17 cellular contexts compared by ENCODE assay signal in the genomic region with DNA sequence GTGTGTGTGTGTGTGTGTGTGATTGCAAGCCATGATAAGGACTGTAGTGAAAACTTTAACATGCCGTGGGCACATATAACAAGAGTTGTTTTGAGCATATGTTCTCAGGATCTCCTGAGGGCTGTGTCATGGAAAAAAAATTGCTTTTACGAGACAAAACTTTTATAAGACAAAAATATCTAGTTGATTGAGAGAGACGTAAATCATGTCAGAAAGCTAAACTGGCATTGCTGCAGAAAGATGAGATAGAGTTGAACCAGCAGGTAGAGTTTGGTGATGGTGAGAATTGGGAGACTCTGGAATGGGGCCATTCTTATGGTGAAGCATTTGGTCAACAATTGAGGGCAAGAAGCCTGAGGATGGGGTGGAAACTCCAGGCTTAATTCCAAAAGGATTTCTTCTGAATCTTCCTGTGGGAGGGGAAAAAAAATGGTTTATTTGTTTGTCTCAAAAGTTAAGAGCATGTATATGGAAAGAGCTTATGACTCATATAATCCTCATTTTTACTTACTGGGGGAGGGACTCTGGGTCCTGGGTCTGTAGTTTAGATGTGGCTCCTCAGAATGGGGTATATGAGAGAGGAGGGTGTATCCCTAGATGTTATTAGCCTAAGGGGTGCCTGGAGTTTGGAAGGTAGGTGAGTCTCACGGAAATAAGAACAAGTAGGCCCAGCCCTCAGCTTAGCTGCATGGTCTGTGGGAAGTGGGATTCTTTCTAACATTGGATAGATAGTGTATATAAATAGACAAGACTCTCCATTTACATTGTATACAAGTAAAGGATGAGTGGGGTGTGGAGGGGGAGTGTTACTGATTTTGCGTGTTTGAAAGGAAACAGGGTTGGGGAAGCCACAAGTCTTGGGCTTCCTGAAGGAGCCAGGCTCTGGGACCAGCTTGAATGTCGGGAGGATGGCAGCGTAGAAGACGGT. TPM values are rescaled to one million over a fixed set of nuclear protein-coding genes. Genes with fewer than 3 reads are reported as not detected.
DNase-seq lines count a peak whose midpoint lies in the region; ATAC-seq and TF ChIP-seq lines count a peak whose summit lies in the region.
"Had no signal": no experiment of that assay in that cellular context is flagged by ENCODE, and none has a peak within 500 bp of the region (broad histone marks: within the 10 kb centered on the region; RNA-seq: fewer than 3 reads in every experiment).

No MANE protein-coding gene starts in this region.

- DNase-seq in activated naive CD4-positive, alpha-beta T cell treated with anti-CD3 and anti-CD28 coated beads, Interleukin-2, amount 50 U/mL, for 16 hours = no peak
- DNase-seq in WERI-Rb-1 = no peak
- no peak for DNase-seq in stimulated activated naive CD8-positive, alpha-beta T cell treated with anti-CD3 and anti-CD28 coated beads, Interleukin-15, amount 100 ng/mL, for 72 hours
- DNase-seq in NCI-H1930 (lab: John Stamatoyannopoulos, UW) = no peak
- no peak for DNase-seq in NCI-H345 (lab: John Stamatoyannopoulos, UW)
- DNase-seq: activated B cell treated with CpG ODN at 0.5 μM for 24 hours; DMS 273 treated with DMSO at 0.1 percent for 48 hours; effector CD4-positive, alpha-beta T cell; gastrocnemius medialis; KG1; NCI-H1436 treated with DMSO at 0.1 percent for 48 hours; stomach had no signal

- no peak overlapping the region for H3K4me3 ChIP-seq in WERI-Rb-1 (ENCODE audit: low read depth, low read length)
- H3K4me3 ChIP-seq: gastrocnemius medialis, stomach had no signal

- H3K27ac ChIP-seq in WERI-Rb-1 = peak overlapping the region; percentile 28; the same call in 1 of the 2 replicates
- H3K27ac ChIP-seq: gastrocnemius medialis, stomach had no signal

- no peaks in the 10 kb centered on the region for H3K9me3 ChIP-seq in WERI-Rb-1 (ENCODE audit: severe bottlenecking)
- H3K9me3 ChIP-seq: gastrocnemius medialis, stomach had no signal

- H3K9me3 Mint-ChIP-seq in activated naive CD4-positive, alpha-beta T cell treated with anti-CD3 and anti-CD28 coated beads, Interleukin-2, amount 50 U/mL, for 24 hours = no peaks in the 10 kb centered on the region
- no peaks in the 10 kb centered on the region for H3K9me3 Mint-ChIP-seq in stimulated activated naive CD8-positive, alpha-beta T cell treated with anti-CD3 and anti-CD28 coated beads, Interleukin-15, amount 100 ng/mL, for 72 hours
- H3K9me3 Mint-ChIP-seq: activated B cell treated with CpG ODN at 0.5 μM for 24 hours had no signal

- H3K4me3 Mint-ChIP-seq in activated naive CD4-positive, alpha-beta T cell treated with anti-CD3 and anti-CD28 coated beads, Interleukin-2, amount 50 U/mL, for 24 hours = no peak overlapping the region
- H3K4me3 Mint-ChIP-seq in stimulated activated naive CD8-positive, alpha-beta T cell treated with anti-CD3 and anti-CD28 coated beads, Interleukin-15, amount 100 ng/mL, for 72 hours = peak overlapping the region; percentile 57 to 60
- H3K4me3 Mint-ChIP-seq: activated B cell treated with CpG ODN at 0.5 μM for 24 hours had no signal

- H3K36me3 ChIP-seq in WERI-Rb-1 = peaks cover 84% of the 10 kb centered on the region
- H3K36me3 ChIP-seq: gastrocnemius medialis had no signal

- H3K27ac Mint-ChIP-seq in activated naive CD4-positive, alpha-beta T cell treated with anti-CD3 and anti-CD28 coated beads, Interleukin-2, amount 50 U/mL, for 24 hours = peak overlapping the region; percentile 69
- peak overlapping the region in 1 of 2 donors; percentile 84 for H3K27ac Mint-ChIP-seq in stimulated activated naive CD8-positive, alpha-beta T cell treated with anti-CD3 and anti-CD28 coated beads, Interleukin-15, amount 100 ng/mL, for 72 hours
- H3K27ac Mint-ChIP-seq: activated B cell treated with CpG ODN at 0.5 μM for 24 hours had no signal

- no peaks in the 10 kb centered on the region for H3K27me3 Mint-ChIP-seq in activated naive CD4-positive, alpha-beta T cell treated with anti-CD3 and anti-CD28 coated beads, Interleukin-2, amount 50 U/mL, for 24 hours
- no peaks in the 10 kb centered on the region for H3K27me3 Mint-ChIP-seq in stimulated activated naive CD8-positive, alpha-beta T cell treated with anti-CD3 and anti-CD28 coated beads, Interleukin-15, amount 100 ng/mL, for 72 hours
- H3K27me3 Mint-ChIP-seq: activated B cell treated with CpG ODN at 0.5 μM for 24 hours had no signal

- ATAC-seq in esophagus mucosa (peak; percentile 25), HG03045 (IDR thresholded peaks at IDR 0.05; ENCODE audit: unreplicated experiment) (no peak)
- ATAC-seq in stimulated activated naive CD8-positive, alpha-beta T cell treated with anti-CD3 and anti-CD28 coated beads, Interleukin-15, amount 100 ng/mL, for 72 hours = peak; percentile 22
- ATAC-seq: gastrocnemius medialis, HCT116 had no signal

- H3K4me1 Mint-ChIP-seq in activated naive CD4-positive, alpha-beta T cell treated with anti-CD3 and anti-CD28 coated beads, Interleukin-2, amount 50 U/mL, for 24 hours = peaks cover 58% of the 10 kb centered on the region
- peaks cover 63% of the 10 kb centered on the region for H3K4me1 Mint-ChIP-seq in stimulated activated naive CD8-positive, alpha-beta T cell treated with anti-CD3 and anti-CD28 coated beads, Interleukin-15, amount 100 ng/mL, for 72 hours

- peaks cover 8% of the 10 kb centered on the region for H3K36me3 Mint-ChIP-seq in activated naive CD4-positive, alpha-beta T cell treated with anti-CD3 and anti-CD28 coated beads, Interleukin-2, amount 50 U/mL, for 24 hours

- H3K27me3 ChIP-seq in WERI-Rb-1 (ENCODE audit: insufficient read depth, low read depth, severe bottlenecking) = no peaks in the 10 kb centered on the region
- H3K27me3 ChIP-seq: gastrocnemius medialis, stomach had no signal

- no peak for TF ChIP-seq CTCF in WERI-Rb-1 (IDR thresholded peaks at IDR 0.05; ENCODE audit: low read depth, low read length)

RNA-seq across cellular contexts. Expression of a gene that starts 7.1 kb away (rescaled TPM):
- 124 TPM for total RNA-seq in esophagus mucosa

RNA-seq across cellular contexts. Expression of a gene that starts 33.3 kb away (rescaled TPM):
- total RNA-seq in esophagus mucosa = 117 TPM

RNA-seq across cellular contexts. Expression of a gene that starts 44.3 kb away (rescaled TPM):
- total RNA-seq in esophagus mucosa = 131 TPM

RNA-seq across cellular contexts. Expression of a gene that starts 51.5 kb away (rescaled TPM):
- not detected for total RNA-seq in esophagus mucosa
- total RNA-seq: activated B cell treated with CpG ODN at 0.5 μM for 24 hours, NCI-H460, stomach had no signal
